30 cellular contexts compared by ENCODE assay signal in genomic region chr2:182595650-182596049, GRCh38.
"Had no signal": no experiment of that assay in that cellular context is flagged by ENCODE, and none has a peak within 500 bp of the region (broad histone marks: within the 10 kb centered on the region; RNA-seq: fewer than 3 reads in every experiment).

No MANE protein-coding gene starts in this region.

- H3K4me1 Mint-ChIP-seq: naive B cell had no signal

- H3K36me3 ChIP-seq: colonic mucosa, left lung, ovary, right lobe of liver, stomach, thyroid gland, vagina had no signal

- H3K36me3 Mint-ChIP-seq: mesothelial cell of epicardium; naive B cell; natural killer cell treated with Interleukin-12 subunit alpha and Interleukin-12 subunit beta and Interleukin-15 and Interleukin-18, amount 100 ng/mL, for 72 hours had no signal

- H3K27ac Mint-ChIP-seq: dendritic cell treated with granulocyte-macrophage colony-stimulating factor and Interleukin-4, amounts not matched to agents 40 ng/mL and 50 ng/mL, for 4 days; endodermal cell; mesothelial cell of epicardium; natural killer cell treated with Interleukin-12 subunit alpha and Interleukin-12 subunit beta and Interleukin-15 and Interleukin-18, amount 100 ng/mL, for 72 hours had no signal

- H3K4me3 Mint-ChIP-seq: dendritic cell treated with granulocyte-macrophage colony-stimulating factor and Interleukin-4, amounts not matched to agents 40 ng/mL and 50 ng/mL, for 4 days; endodermal cell; mesothelial cell of epicardium; naive B cell; natural killer cell treated with Interleukin-12 subunit alpha and Interleukin-12 subunit beta and Interleukin-15 and Interleukin-18, amount 100 ng/mL, for 72 hours; neural crest cell had no signal

- H3K27me3 ChIP-seq: colonic mucosa, left lung, right lobe of liver, stomach, thyroid gland, vagina had no signal

- H3K27ac ChIP-seq: colonic mucosa, epithelial cell of prostate, left lung, ovary, right lobe of liver, stomach, thyroid gland, vagina had no signal

- H3K9me3 Mint-ChIP-seq: dendritic cell treated with granulocyte-macrophage colony-stimulating factor and Interleukin-4, amounts not matched to agents 40 ng/mL and 50 ng/mL, for 4 days; endodermal cell; mesothelial cell of epicardium; naive B cell; natural killer cell treated with Interleukin-12 subunit alpha and Interleukin-12 subunit beta and Interleukin-15 and Interleukin-18, amount 100 ng/mL, for 72 hours had no signal

- H3K4me3 ChIP-seq: colonic mucosa, left lung, mucosa of descending colon, ovary, right lobe of liver, stomach, thyroid gland, vagina had no signal

- H3K4me1 ChIP-seq: colonic mucosa, left lung, right lobe of liver, stomach, vagina had no signal

- DNase-seq: colonic mucosa; effector CD8-positive, alpha-beta T cell; endodermal cell; foreskin melanocyte; hypothalamus; kidney; left lung; mesenchymal stem cell; mucosa of descending colon; naive B cell; ovary; posterior cingulate gyrus; retina; right lobe of liver; small intestine; stimulated activated CD4-positive, alpha-beta T cell treated with anti-CD3 and anti-CD28 coated beads, Interleukin-12 subunit alpha, Interleukin-12 subunit beta, amount 100 ng/mL, for 4 hours; stimulated activated CD4-positive, alpha-beta T cell treated with anti-CD3 and anti-CD28 coated beads, Interleukin-1b, Interleukin-23, amount 100 ng/mL, for 48 hours; stimulated activated CD4-positive, alpha-beta T cell treated with anti-CD3 and anti-CD28 coated beads, Interleukin-4, amount 100 ng/mL, for 1 hour; stimulated activated CD8-positive, alpha-beta memory T cell treated with anti-CD3 and anti-CD28 coated beads, Interleukin-4, amount 100 ng/mL, for 48 hours; stimulated activated naive CD4-positive, alpha-beta T cell treated with Interleukin-2 at 50 U/mL for 16 hours; stomach; thyroid gland; trophoblast cell had no signal

- H3K9me3 ChIP-seq: colonic mucosa, left lung, mucosa of descending colon, ovary, right lobe of liver, stomach, thyroid gland, vagina had no signal

- ATAC-seq: esophagus mucosa; left lung; mucosa of descending colon; natural killer cell treated with Interleukin-12 subunit alpha and Interleukin-12 subunit beta and Interleukin-15 and Interleukin-18, amount 100 ng/mL, for 72 hours; right lobe of liver had no signal
